In the genomic region with DNA sequence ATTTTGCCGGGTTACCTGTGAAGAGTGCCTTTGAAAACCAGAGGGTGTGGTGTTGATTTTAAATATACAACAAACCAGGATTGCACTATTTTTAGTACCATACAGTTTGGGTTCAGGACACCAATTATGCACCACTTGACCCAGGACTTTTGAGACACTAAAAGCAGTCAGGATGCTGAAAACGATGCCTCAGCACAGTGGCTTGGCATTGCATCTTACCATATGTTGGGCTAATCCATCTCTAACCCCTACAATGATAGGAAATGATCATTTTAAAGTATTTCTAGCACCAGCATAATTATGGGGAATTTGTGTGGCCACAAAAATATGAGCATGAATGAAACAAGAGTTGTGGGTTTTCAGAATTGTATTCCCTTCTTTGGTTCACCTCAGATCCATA, we compare ENCODE assay signal across 1 cellular context.
TF ChIP-seq lines count a peak whose summit lies in the region.

No MANE protein-coding gene starts in this region.

TF ChIP-seq in H1, 55 proteins besides CTCF, POLR2A, EP300 and RAD21:
- TF ChIP-seq, protein P1, sequence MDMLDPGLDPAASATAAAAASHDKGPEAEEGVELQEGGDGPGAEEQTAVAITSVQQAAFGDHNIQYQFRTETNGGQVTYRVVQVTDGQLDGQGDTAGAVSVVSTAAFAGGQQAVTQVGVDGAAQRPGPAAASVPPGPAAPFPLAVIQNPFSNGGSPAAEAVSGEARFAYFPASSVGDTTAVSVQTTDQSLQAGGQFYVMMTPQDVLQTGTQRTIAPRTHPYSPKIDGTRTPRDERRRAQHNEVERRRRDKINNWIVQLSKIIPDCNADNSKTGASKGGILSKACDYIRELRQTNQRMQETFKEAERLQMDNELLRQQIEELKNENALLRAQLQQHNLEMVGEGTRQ (IDR thresholded peaks at IDR 0.05; ENCODE audit: low read length), result no peak
- TF ChIP-seq POLR2AphosphoS5 (IDR thresholded peaks at IDR 0.05; ENCODE audit: low read depth, low read length) (no peak), CBX8 (IDR thresholded peaks at IDR 0.05; ENCODE audit: borderline replicate concordance, low read depth, low read length) (no peak), BCL11A (IDR thresholded peaks at IDR 0.05; ENCODE audit: low read depth in 2 of 2, low read length in 2 of 2) (no peak), TAF1 (IDR thresholded peaks at IDR 0.05; ENCODE audit: low read depth, low read length) (no peak), CREB1 (IDR thresholded peaks at IDR 0.05) (no peak), CHD2 (IDR thresholded peaks at IDR 0.05; ENCODE audit: low read length) (no peak), SP2 (IDR thresholded peaks at IDR 0.05; ENCODE audit: low read length) (no peak), CBX5 (IDR thresholded peaks at IDR 0.05; ENCODE audit: low read depth, low read length) (no peak), BRCA1 (IDR thresholded peaks at IDR 0.05; ENCODE audit: low read depth, low read length) (no peak), JUN (IDR thresholded peaks at IDR 0.05; ENCODE audit: low read depth, low read length) (no peak), GABPA (IDR thresholded peaks at IDR 0.05; ENCODE audit: borderline replicate concordance, insufficient read depth, low read length) (no peak), KDM4A (IDR thresholded peaks at IDR 0.05; ENCODE audit: low read depth, low read length, severe bottlenecking) (no peak), HDAC6 (IDR thresholded peaks at IDR 0.05; ENCODE audit: low read depth, low read length) (no peak), NANOG (IDR thresholded peaks at IDR 0.05; ENCODE audit: insufficient read depth, low read depth, low read length, poor library complexity, severe bottlenecking) (no peak), POU5F1 (IDR thresholded peaks at IDR 0.05; ENCODE audit: low read depth, low read length) (no peak), RBBP5 (IDR thresholded peaks at IDR 0.05; ENCODE audit: borderline replicate concordance, low read depth, low read length) (no peak)
- TF ChIP-seq, protein P2, sequence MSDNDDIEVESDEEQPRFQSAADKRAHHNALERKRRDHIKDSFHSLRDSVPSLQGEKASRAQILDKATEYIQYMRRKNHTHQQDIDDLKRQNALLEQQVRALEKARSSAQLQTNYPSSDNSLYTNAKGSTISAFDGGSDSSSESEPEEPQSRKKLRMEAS (IDR thresholded peaks at IDR 0.05), result no peak
- TF ChIP-seq, protein P3, sequence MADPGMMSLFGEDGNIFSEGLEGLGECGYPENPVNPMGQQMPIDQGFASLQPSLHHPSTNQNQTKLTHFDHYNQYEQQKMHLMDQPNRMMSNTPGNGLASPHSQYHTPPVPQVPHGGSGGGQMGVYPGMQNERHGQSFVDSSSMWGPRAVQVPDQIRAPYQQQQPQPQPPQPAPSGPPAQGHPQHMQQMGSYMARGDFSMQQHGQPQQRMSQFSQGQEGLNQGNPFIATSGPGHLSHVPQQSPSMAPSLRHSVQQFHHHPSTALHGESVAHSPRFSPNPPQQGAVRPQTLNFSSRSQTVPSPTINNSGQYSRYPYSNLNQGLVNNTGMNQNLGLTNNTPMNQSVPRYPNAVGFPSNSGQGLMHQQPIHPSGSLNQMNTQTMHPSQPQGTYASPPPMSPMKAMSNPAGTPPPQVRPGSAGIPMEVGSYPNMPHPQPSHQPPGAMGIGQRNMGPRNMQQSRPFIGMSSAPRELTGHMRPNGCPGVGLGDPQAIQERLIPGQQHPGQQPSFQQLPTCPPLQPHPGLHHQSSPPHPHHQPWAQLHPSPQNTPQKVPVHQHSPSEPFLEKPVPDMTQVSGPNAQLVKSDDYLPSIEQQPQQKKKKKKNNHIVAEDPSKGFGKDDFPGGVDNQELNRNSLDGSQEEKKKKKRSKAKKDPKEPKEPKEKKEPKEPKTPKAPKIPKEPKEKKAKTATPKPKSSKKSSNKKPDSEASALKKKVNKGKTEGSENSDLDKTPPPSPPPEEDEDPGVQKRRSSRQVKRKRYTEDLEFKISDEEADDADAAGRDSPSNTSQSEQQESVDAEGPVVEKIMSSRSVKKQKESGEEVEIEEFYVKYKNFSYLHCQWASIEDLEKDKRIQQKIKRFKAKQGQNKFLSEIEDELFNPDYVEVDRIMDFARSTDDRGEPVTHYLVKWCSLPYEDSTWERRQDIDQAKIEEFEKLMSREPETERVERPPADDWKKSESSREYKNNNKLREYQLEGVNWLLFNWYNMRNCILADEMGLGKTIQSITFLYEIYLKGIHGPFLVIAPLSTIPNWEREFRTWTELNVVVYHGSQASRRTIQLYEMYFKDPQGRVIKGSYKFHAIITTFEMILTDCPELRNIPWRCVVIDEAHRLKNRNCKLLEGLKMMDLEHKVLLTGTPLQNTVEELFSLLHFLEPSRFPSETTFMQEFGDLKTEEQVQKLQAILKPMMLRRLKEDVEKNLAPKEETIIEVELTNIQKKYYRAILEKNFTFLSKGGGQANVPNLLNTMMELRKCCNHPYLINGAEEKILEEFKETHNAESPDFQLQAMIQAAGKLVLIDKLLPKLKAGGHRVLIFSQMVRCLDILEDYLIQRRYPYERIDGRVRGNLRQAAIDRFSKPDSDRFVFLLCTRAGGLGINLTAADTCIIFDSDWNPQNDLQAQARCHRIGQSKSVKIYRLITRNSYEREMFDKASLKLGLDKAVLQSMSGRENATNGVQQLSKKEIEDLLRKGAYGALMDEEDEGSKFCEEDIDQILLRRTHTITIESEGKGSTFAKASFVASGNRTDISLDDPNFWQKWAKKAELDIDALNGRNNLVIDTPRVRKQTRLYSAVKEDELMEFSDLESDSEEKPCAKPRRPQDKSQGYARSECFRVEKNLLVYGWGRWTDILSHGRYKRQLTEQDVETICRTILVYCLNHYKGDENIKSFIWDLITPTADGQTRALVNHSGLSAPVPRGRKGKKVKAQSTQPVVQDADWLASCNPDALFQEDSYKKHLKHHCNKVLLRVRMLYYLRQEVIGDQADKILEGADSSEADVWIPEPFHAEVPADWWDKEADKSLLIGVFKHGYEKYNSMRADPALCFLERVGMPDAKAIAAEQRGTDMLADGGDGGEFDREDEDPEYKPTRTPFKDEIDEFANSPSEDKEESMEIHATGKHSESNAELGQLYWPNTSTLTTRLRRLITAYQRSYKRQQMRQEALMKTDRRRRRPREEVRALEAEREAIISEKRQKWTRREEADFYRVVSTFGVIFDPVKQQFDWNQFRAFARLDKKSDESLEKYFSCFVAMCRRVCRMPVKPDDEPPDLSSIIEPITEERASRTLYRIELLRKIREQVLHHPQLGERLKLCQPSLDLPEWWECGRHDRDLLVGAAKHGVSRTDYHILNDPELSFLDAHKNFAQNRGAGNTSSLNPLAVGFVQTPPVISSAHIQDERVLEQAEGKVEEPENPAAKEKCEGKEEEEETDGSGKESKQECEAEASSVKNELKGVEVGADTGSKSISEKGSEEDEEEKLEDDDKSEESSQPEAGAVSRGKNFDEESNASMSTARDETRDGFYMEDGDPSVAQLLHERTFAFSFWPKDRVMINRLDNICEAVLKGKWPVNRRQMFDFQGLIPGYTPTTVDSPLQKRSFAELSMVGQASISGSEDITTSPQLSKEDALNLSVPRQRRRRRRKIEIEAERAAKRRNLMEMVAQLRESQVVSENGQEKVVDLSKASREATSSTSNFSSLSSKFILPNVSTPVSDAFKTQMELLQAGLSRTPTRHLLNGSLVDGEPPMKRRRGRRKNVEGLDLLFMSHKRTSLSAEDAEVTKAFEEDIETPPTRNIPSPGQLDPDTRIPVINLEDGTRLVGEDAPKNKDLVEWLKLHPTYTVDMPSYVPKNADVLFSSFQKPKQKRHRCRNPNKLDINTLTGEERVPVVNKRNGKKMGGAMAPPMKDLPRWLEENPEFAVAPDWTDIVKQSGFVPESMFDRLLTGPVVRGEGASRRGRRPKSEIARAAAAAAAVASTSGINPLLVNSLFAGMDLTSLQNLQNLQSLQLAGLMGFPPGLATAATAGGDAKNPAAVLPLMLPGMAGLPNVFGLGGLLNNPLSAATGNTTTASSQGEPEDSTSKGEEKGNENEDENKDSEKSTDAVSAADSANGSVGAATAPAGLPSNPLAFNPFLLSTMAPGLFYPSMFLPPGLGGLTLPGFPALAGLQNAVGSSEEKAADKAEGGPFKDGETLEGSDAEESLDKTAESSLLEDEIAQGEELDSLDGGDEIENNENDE (IDR thresholded peaks at IDR 0.05; ENCODE audit: insufficient replicate concordance, low read length), result no peak
- TF ChIP-seq, protein P4, sequence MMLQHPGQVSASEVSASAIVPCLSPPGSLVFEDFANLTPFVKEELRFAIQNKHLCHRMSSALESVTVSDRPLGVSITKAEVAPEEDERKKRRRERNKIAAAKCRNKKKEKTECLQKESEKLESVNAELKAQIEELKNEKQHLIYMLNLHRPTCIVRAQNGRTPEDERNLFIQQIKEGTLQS (IDR thresholded peaks at IDR 0.05; ENCODE audit: insufficient read depth, low read depth, low read length), result no peak
